8 cellular contexts compared by ENCODE assay signal in the genomic region with DNA sequence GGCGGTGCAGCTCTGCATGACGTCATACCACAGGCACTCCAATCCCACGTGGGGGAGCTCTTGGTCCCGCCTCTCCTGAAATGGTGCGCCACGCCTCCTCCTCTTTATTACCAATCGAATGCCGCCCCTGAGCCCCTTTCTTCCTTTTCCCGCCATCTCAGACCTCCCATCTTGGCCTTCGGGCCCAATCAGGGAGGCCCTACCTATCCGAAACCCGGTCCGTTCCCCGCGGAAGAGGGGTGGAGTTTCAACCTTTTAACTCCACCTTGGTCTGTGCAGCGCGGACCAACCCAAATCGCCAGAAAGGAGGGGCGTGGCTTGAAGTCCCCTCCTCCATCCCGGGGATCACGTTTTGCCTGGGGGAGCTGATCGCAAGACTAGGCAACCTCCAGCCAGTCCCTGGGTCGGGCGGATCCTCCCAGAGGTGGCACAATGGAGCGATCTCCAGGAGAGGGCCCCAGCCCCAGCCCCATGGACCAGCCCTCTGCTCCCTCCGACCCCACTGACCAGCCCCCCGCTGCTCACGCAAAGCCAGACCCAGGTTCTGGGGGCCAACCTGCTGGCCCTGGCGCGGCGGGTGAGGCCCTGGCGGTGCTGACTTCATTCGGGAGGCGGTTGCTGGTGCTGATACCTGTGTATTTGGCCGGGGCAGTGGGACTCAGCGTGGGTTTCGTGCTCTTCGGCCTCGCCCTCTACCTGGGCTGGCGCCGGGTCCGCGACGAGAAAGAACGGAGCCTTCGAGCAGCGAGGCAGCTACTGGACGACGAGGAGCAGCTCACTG. TPM values are rescaled to one million over a fixed set of nuclear protein-coding genes. Genes with fewer than 3 reads are reported as not detected.
DNase-seq lines count a peak whose midpoint lies in the region; ATAC-seq, FAIRE-seq and TF ChIP-seq lines count a peak whose summit lies in the region.

Gene ESYT1 (plus strand): TSS at position 380 of the 781 bp plus-strand sequence. CDS start 53 bp downstream, at position 433.

- no peaks in the 10 kb centered on the region for H3K27me3 ChIP-seq in Loucy (ENCODE audit: insufficient read depth, low read length, poor library complexity, severe bottlenecking)

- H3F3A ChIP-seq in Loucy (ENCODE audit: low read depth) = peaks cover 7% of the 10 kb centered on the region

- H3K27me3 Mint-ChIP-seq in natural killer cell (ENCODE audit: low read depth in 2 of 2) = no peaks in the 10 kb centered on the region

- TF ChIP-seq POLR2A in H54 (IDR thresholded peaks at IDR 0.05; ENCODE audit: low read depth, low read length) (peak; percentile 80), Raji (IDR thresholded peaks at IDR 0.05; ENCODE audit: insufficient read depth, low read depth, low read length) (peak; percentile 87)

- H3K9me2 ChIP-seq in Loucy (replicated peaks; ENCODE audit: low read depth, low read length) = no peaks in the 10 kb centered on the region

- peak within 1 kb of the TSS; percentile 52; the same call in 1 of the 2 replicates for H2AFZ ChIP-seq in Loucy (ENCODE audit: low read length)

- H3K4me1 ChIP-seq in Loucy (ENCODE audit: insufficient read depth, low read length, poor library complexity, severe bottlenecking) = peaks cover 52% of the 10 kb centered on the region

- intact Hi-C loops in natural killer cell (cut with micrococcal nuclease) = loop anchor here (1.0 to 5.0 kb wide), 3 partner anchors 24 to 389 kb away; partner anchors contain the start of genes CNPY2 and MYL6B

- peaks cover 18% of the 10 kb centered on the region for H3K36me3 Mint-ChIP-seq in natural killer cell

- H4K20me1 ChIP-seq in Loucy (ENCODE audit: insufficient read depth, low read length, poor library complexity, severe bottlenecking) = peaks cover 5% of the 10 kb centered on the region

- H3K4me3 Mint-ChIP-seq in natural killer cell = peak within 1 kb of the TSS; percentile 97

- peak within 1 kb of the TSS; percentile 87 for H3K4me3 ChIP-seq in Loucy (ENCODE audit: low read length, poor library complexity, severe bottlenecking)

- peak within 1 kb of the TSS; percentile 95 for H3K4me2 ChIP-seq in Loucy (ENCODE audit: low read depth, low read length, poor library complexity, severe bottlenecking)

- FAIRE-seq in H54 (lab: Jason Lieb, UNC) = peak; percentile 91

- peak; percentile 87 to 96 (median 90) for ATAC-seq in natural killer cell

- H3K79me2 ChIP-seq in Loucy (ENCODE audit: insufficient read depth, low read length) = peaks cover 51% of the 10 kb centered on the region

- peak within 1 kb of the TSS; percentile 86 for H3K9ac ChIP-seq in Loucy (ENCODE audit: low read depth, low read length, poor library complexity, severe bottlenecking)

- no peaks in the 10 kb centered on the region for H3K9me3 ChIP-seq in Loucy (ENCODE audit: insufficient read depth, low read depth, low read length)

- peaks cover 21% of the 10 kb centered on the region; the same call in 1 of the 2 replicates for H3K36me3 ChIP-seq in Loucy (ENCODE audit: insufficient read depth, low read length)

- H3K27ac Mint-ChIP-seq in natural killer cell = peak within 1 kb of the TSS; percentile 88 to 93

- H3K4me1 Mint-ChIP-seq in natural killer cell = peaks cover 52 to 68% of the 10 kb centered on the region in 2 donors

- DNase-seq in EL = peak; percentile 100
- DNase-seq in H54 (ENCODE audit: insufficient read length, low spot score) = peak; percentile 93
- DNase-seq in activated T-helper 9 cell treated with anti-CD3 and anti-CD28 coated beads, Interleukin-2, amount 50 U/mL, for 16 hours (ENCODE audit: low read depth) = peak; percentile 93
- DNase-seq in fibroblast of peridontal ligament (ENCODE audit: extremely low read depth) = peak; percentile 100
- DNase-seq in natural killer cell = peak; percentile 91
- DNase-seq in stimulated activated naive CD4-positive, alpha-beta T cell treated with Interleukin-2 at 50 U/mL for 16 hours (lab: John Stamatoyannopoulos, UW) = peak; percentile 98

- TF ChIP-seq CTCF in Loucy (conservative IDR thresholded peaks at IDR 0.05; ENCODE audit: low read length) = no peak
- TF ChIP-seq CTCF in natural killer cell (IDR thresholded peaks at IDR 0.05) = no peak

- no peaks in the 10 kb centered on the region for H3K9me3 Mint-ChIP-seq in natural killer cell

RNA-seq across cellular contexts. Expression of gene ESYT1, which starts in this region (rescaled TPM):
- total RNA-seq in natural killer cell = 100 to 1,000 TPM; 198 to 215 (median 199) TPM

Comparison
In these comparisons a context has a peak if more than half of its experiments do, and no peak if none do; other contexts are left out.
1. Peak in every context shown above with its lines: DNase-seq, ATAC-seq and H3K4me3 ChIP-seq.